ENCODE assay signal across 12 cellular contexts in the genomic region with DNA sequence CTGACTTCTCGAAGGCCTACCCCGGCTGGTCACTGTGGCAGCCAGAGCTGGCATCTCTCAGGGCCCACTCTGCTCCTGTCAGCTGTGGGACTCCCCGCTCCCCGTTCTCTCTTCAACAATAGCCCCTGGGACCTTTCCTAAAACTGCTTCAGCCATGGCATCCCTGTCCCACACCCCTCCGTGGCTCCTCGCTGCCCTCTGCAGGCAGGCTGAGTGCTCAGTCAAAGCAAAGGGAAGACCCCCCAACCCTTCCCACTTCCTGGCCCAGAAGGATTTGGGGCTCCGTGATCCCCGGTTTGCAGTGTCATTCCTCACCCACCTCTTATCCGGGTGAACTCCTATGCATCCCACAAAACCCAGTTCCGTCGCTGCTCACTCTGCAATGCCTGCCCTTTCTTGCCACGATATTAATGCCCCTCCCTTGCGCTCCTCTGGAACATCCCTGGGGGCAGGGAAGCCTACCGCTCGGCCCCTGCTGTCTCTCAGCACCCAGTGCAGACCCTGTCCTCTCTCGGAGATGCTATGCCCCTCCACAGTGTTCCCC. TPM values are rescaled to one million over a fixed set of nuclear protein-coding genes. Genes with fewer than 3 reads are reported as not detected.
A peak's percentile ranks its signal among the peaks of the same experiment; 100 is the strongest.
DNase-seq lines count a peak whose midpoint lies in the region; ATAC-seq and TF ChIP-seq lines count a peak whose summit lies in the region.
"Had no signal": no experiment of that assay in that cellular context is flagged by ENCODE, and none has a peak within 500 bp of the region (broad histone marks: within the 10 kb centered on the region; RNA-seq: fewer than 3 reads in every experiment).

No MANE protein-coding gene starts in this region.

- no peak overlapping the region for H3K9ac ChIP-seq in neuronal stem cell (ENCODE audit: low read depth, low read length, poor library complexity)

- no peak overlapping the region for H2AFZ ChIP-seq in neuronal stem cell (ENCODE audit: low read length)

- H2BK12ac ChIP-seq in neuronal stem cell (ENCODE audit: low read length): peak overlapping the region; percentile 60

- TF ChIP-seq CTCF in GM12864 (IDR thresholded peaks at IDR 0.05; ENCODE audit: low read depth, low read length, missing control alignments): peak; percentile 40
- TF ChIP-seq CTCF in LNCaP clone FGC (IDR thresholded peaks at IDR 0.05; ENCODE audit: control insufficient read depth, extremely low read depth, insufficient read depth): peak; percentile 44

- H3K18ac ChIP-seq in neuronal stem cell (ENCODE audit: low read length): peak overlapping the region; percentile 92

- peak overlapping the region; percentile 88 for H2BK120ac ChIP-seq in neuronal stem cell (ENCODE audit: low read depth, low read length)

- H3K36me3 ChIP-seq in neuronal stem cell (replicated peaks in 1 of 2; ENCODE audit: control insufficient read depth in 2 of 2, insufficient read depth in 2 of 2, low read length in 2 of 2): peaks cover 0 to 2% of the 10 kb centered on the region in 2 donors

- no peaks in the 10 kb centered on the region for H3K27me3 ChIP-seq in neuronal stem cell (ENCODE audit: control insufficient read depth in 3 of 3, insufficient read depth in 3 of 3, low read depth in 1 of 3, low read length in 3 of 3)
- H3K27me3 ChIP-seq in right cardiac atrium (ENCODE audit: control insufficient read depth, insufficient read depth): no peaks in the 10 kb centered on the region

- H3K14ac ChIP-seq in neuronal stem cell (ENCODE audit: low read length): no peak overlapping the region

- WGBS in neuronal stem cell (ENCODE audit: extremely low coverage in 2 of 2, insufficient read length in 2 of 2, insufficient replicate concordance in 1 of 2), 2 donors: no CpG with 5 or more reads among the region's 16 CpGs
- 78% methylated on average over 16 of the region's 16 CpGs for WGBS in right cardiac atrium

- peaks cover 5% of the 10 kb centered on the region for H3K79me1 ChIP-seq in neuronal stem cell (ENCODE audit: low read depth, low read length)

- H3K4me3 ChIP-seq in GM12864 (ENCODE audit: low read depth, low read length) (no peak overlapping the region), LNCaP clone FGC (ENCODE audit: low read depth, low read length) (no peak overlapping the region), neuronal stem cell (ENCODE audit: low read length in 2 of 2) (no peak overlapping the region), right cardiac atrium (ENCODE audit: low read length) (no peak overlapping the region)

- H3K23ac ChIP-seq in neuronal stem cell (ENCODE audit: low read depth, low read length, poor library complexity): peak overlapping the region; percentile 51

- H2BK15ac ChIP-seq in neuronal stem cell (ENCODE audit: low read length): peak overlapping the region; percentile 75

- no peak overlapping the region for H2BK5ac ChIP-seq in neuronal stem cell (ENCODE audit: low read length)

- H4K91ac ChIP-seq in neuronal stem cell (ENCODE audit: low read depth, low read length, poor library complexity): peak overlapping the region; percentile 75

- peaks cover 0 to 12% of the 10 kb centered on the region in 2 donors for H3K4me1 ChIP-seq in neuronal stem cell (ENCODE audit: control insufficient read depth in 2 of 2, insufficient read depth in 1 of 2, low read depth in 1 of 2, low read length in 2 of 2)
- H3K4me1 ChIP-seq in right cardiac atrium (ENCODE audit: control insufficient read depth, insufficient read depth, low read length): no peaks in the 10 kb centered on the region

- no peak for ATAC-seq in right cardiac atrium
- ATAC-seq: naive thymus-derived CD4-positive, alpha-beta T cell had no signal

- no peak for DNase-seq in GM12864 (ENCODE audit: low read depth)
- DNase-seq in LNCaP clone FGC (ENCODE audit: low read depth): no peak
- peak; percentile 16 for DNase-seq in cerebellar cortex (ENCODE audit: low spot score)
- no peak for DNase-seq in neuronal stem cell (ENCODE audit: low spot score)
- no peak for DNase-seq in globus pallidus (ENCODE audit: low spot score)
- DNase-seq in right cardiac atrium: no peak
- DNase-seq in activated CD4-positive, alpha-beta T cell treated with anti-CD3 and anti-CD28 coated beads, Interleukin-2, amount 50 U/mL, for 4 hours: no peak
- DNase-seq: activated CD8-positive, alpha-beta memory T cell treated with anti-CD3 and anti-CD28 coated beads for 24 hours; activated naive CD8-positive, alpha-beta T cell treated with anti-CD3 and anti-CD28 coated beads, Interleukin-2, amount 10 ng/mL, durations not matched to agents 7 days and 5 days; naive thymus-derived CD4-positive, alpha-beta T cell; NCI-H2107; Right ventricle myocardium superior had no signal

- no peak overlapping the region for H4K8ac ChIP-seq in neuronal stem cell (ENCODE audit: low read depth, low read length)

- no peaks in the 10 kb centered on the region for H3K9me3 ChIP-seq in neuronal stem cell (replicated peaks in 1 of 2; ENCODE audit: control insufficient read depth in 2 of 2, insufficient read depth in 1 of 2, low read depth in 1 of 2, low read length in 2 of 2)
- H3K9me3 ChIP-seq in right cardiac atrium (ENCODE audit: control insufficient read depth, low read length): no peaks in the 10 kb centered on the region

- H3K27ac ChIP-seq in neuronal stem cell (replicated peaks; ENCODE audit: low read length) (no peak overlapping the region), right cardiac atrium (ENCODE audit: low read length) (no peak overlapping the region)

- intact Hi-C loops in right cardiac atrium (cut with DNase I): no loop called here

- no peak overlapping the region for H3K4me2 ChIP-seq in neuronal stem cell (ENCODE audit: insufficient read depth, low read length, poor library complexity, severe bottlenecking)

- H2AK5ac ChIP-seq in neuronal stem cell (ENCODE audit: low read depth, low read length): peak overlapping the region; percentile 94

- H3K4ac ChIP-seq in neuronal stem cell (ENCODE audit: low read length): peak overlapping the region; percentile 10

RNA-seq across cellular contexts. Expression of gene TH, which starts 1.6 kb away (rescaled TPM):
- polyA plus RNA-seq in neuronal stem cell (2013, experiment 1 of 2): 1.0 TPM
- polyA plus RNA-seq in neuronal stem cell (2013, experiment 2 of 2): 0.82 TPM
- total RNA-seq in right cardiac atrium: not detected
- not detected for polyA plus RNA-seq in right cardiac atrium
- total RNA-seq: activated naive CD8-positive, alpha-beta T cell treated with anti-CD3 and anti-CD28 coated beads, Interleukin-2, amount 10 ng/mL, durations not matched to agents 7 days and 5 days; naive thymus-derived CD4-positive, alpha-beta T cell; Right ventricle myocardium superior had no signal
- polyA plus RNA-seq: naive thymus-derived CD4-positive, alpha-beta T cell had no signal

RNA-seq across cellular contexts. Expression of gene INS, which starts 12.2 kb away (rescaled TPM):
- not detected for polyA plus RNA-seq in neuronal stem cell (2013, experiment 1 of 2)
- not detected for polyA plus RNA-seq in neuronal stem cell (2013, experiment 2 of 2)
- total RNA-seq in right cardiac atrium: 1 to 10 TPM in 1 of 4 donors, not detected in 3; 1.1 TPM
- not detected for polyA plus RNA-seq in right cardiac atrium
- total RNA-seq: activated naive CD8-positive, alpha-beta T cell treated with anti-CD3 and anti-CD28 coated beads, Interleukin-2, amount 10 ng/mL, durations not matched to agents 7 days and 5 days; naive thymus-derived CD4-positive, alpha-beta T cell; Right ventricle myocardium superior had no signal
- polyA plus RNA-seq: naive thymus-derived CD4-positive, alpha-beta T cell had no signal

RNA-seq across cellular contexts. Expression of gene IGF2, which starts 34.0 kb away (rescaled TPM):
- 11.8 TPM for polyA plus RNA-seq in neuronal stem cell (2013, experiment 1 of 2)
- 11.0 TPM for polyA plus RNA-seq in neuronal stem cell (2013, experiment 2 of 2)
- 10 to 100 TPM; 34.6 to 94.1 (median 47.0) TPM for total RNA-seq in right cardiac atrium
- 66.3 TPM for polyA plus RNA-seq in right cardiac atrium
- total RNA-seq: activated naive CD8-positive, alpha-beta T cell treated with anti-CD3 and anti-CD28 coated beads, Interleukin-2, amount 10 ng/mL, durations not matched to agents 7 days and 5 days had no signal
- polyA plus RNA-seq: naive thymus-derived CD4-positive, alpha-beta T cell had no signal
